In genomic region chr7:148535227-148535626, GRCh38 we compare ENCODE assay signal across 7 cellular contexts. TPM values are rescaled to one million over a fixed set of nuclear protein-coding genes. Genes with fewer than 3 reads are reported as not detected.
DNase-seq lines count a peak whose midpoint lies in the region; ATAC-seq and TF ChIP-seq lines count a peak whose summit lies in the region.

No MANE protein-coding gene starts in this region.

- H3K4me1 Mint-ChIP-seq in mesothelial cell of epicardium, result peaks cover 5% of the 10 kb centered on the region

- H3K36me3 Mint-ChIP-seq in mesothelial cell of epicardium, result no peaks in the 10 kb centered on the region

- TF ChIP-seq CTCF in mesothelial cell of epicardium (IDR thresholded peaks at IDR 0.05; ENCODE audit: unreplicated experiment), result no peak

- H3K9me3 Mint-ChIP-seq in mesothelial cell of epicardium, result no peaks in the 10 kb centered on the region

- peak; percentile 60 for DNase-seq in activated CD4-positive, alpha-beta T cell treated with anti-CD3 and anti-CD28 coated beads for 48 hours
- DNase-seq in mesothelial cell of epicardium (ENCODE audit: low spot score in 2 of 2, unreplicated experiment in 2 of 2), result no peak
- no peak for DNase-seq in ureter (ENCODE audit: low spot score)
- no peak for DNase-seq in middle frontal gyrus (ENCODE audit: extremely low spot score, low spot score)
- DNase-seq in SHP77 treated with DMSO at 0.1 percent for 48 hours (lab: John Stamatoyannopoulos, UW), result no peak

- peak overlapping the region; percentile 48 for H3K4me3 Mint-ChIP-seq in mesothelial cell of epicardium

- H3K27ac Mint-ChIP-seq in mesothelial cell of epicardium, result no peak overlapping the region

- peaks cover 25% of the 10 kb centered on the region for H3K27me3 Mint-ChIP-seq in mesothelial cell of epicardium (ENCODE audit: low read depth)

- ATAC-seq in GM19372 (IDR thresholded peaks at IDR 0.05; ENCODE audit: low read depth, unreplicated experiment) (peak; percentile 91), HG03469 (IDR thresholded peaks at IDR 0.05; ENCODE audit: unreplicated experiment) (peak; percentile 60)

RNA-seq across cellular contexts. Expression of gene C7orf33, which starts 55.3 kb away (rescaled TPM):
- total RNA-seq in mesothelial cell of epicardium (not detected in 3 replicates), ureter (not detected)
